Comparison of ENCODE assay signal across 28 cellular contexts in the genomic region with DNA sequence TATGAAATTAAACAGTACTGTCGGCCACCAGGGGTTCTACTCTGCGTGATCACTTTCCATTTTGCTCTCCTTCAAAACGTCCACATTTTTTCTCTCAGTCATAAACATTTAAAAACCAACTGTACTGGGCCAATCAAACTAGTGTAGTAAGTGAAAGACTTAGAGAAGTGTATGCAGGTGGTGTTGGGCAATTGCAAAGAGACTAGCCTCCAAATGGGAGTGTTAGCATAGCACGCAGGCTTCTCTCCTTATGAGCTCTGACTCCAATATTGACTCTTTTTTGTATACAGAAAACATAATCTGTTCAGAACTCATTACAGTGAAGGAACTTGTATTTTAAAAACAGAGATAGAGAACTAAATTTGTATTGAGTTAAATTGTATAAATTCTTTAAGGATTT.
"Had no signal": no experiment of that assay in that cellular context is flagged by ENCODE, and none has a peak within 500 bp of the region (broad histone marks: within the 10 kb centered on the region; RNA-seq: fewer than 3 reads in every experiment).

No MANE protein-coding gene starts in this region.

- H3K36me3 ChIP-seq: brain microvascular endothelial cell, WERI-Rb-1 had no signal

- H3K4me3 ChIP-seq: PC-9 had no signal

- H3K27ac ChIP-seq: brain microvascular endothelial cell, PC-9, WERI-Rb-1 had no signal

- ATAC-seq: activated CD8-positive, alpha-beta memory T cell treated with anti-CD3 and anti-CD28 coated beads, Interleukin-2, amount 10 ng/mL, durations not matched to agents 7 days and 5 days; activated naive CD8-positive, alpha-beta T cell treated with anti-CD3 and anti-CD28 coated beads, Interleukin-2, amount 50 U/mL, for 24 hours had no signal

- DNase-seq: activated CD4-positive, alpha-beta memory T cell treated with anti-CD3 and anti-CD28 coated beads, Interleukin-2, amount 10 ng/mL, durations not matched to agents 7 days and 5 days; activated CD4-positive, alpha-beta T cell treated with anti-CD3 and anti-CD28 coated beads for 1 hour; activated CD4-positive, alpha-beta T cell treated with anti-CD3 and anti-CD28 coated beads for 48 hours; activated CD4-positive, CD25-positive, alpha-beta regulatory T cell; activated CD8-positive, alpha-beta memory T cell treated with anti-CD3 and anti-CD28 coated beads for 24 hours; activated CD8-positive, alpha-beta memory T cell treated with anti-CD3 and anti-CD28 coated beads, Interleukin-2, amount 10 ng/mL, durations not matched to agents 7 days and 5 days; activated CD8-positive, alpha-beta memory T cell treated with anti-CD3 and anti-CD28 coated beads, Interleukin-2, amount 50 U/mL, for 48 hours; activated effector memory CD4-positive, alpha-beta T cell treated with Interleukin-2 at 50 U/mL for 16 hours; activated naive CD4-positive, alpha-beta T cell treated with anti-CD3 and anti-CD28 coated beads, Interleukin-2, amount 10 ng/mL, durations not matched to agents 7 days and 5 days; activated naive CD8-positive, alpha-beta T cell treated with anti-CD3 and anti-CD28 coated beads, Interleukin-2, amount 50 U/mL, for 24 hours; activated T-cell treated with anti-CD3 and anti-CD28 coated beads, Interleukin-2, amount 50 U/mL, for 48 hours; anterior cingulate cortex; brain microvascular endothelial cell; central memory CD4-positive, alpha-beta T cell; Karpas-422; KBM-7; NCI-H1105; NCI-H1436 treated with DMSO at 0.1 percent for 48 hours; NCI-H187 treated with DMSO at 0.1 percent for 48 hours; NCI-H2081 treated with DMSO at 0.1 percent for 48 hours; NCI-H2171 treated with DMSO at 0.1 percent for 48 hours; NCI-H446; NCI-H510A treated with DMSO at 0.1 percent for 48 hours; PC-9; Right ventricle myocardium superior; SW 1271; T1000; WERI-Rb-1 had no signal

- H3K27me3 ChIP-seq: brain microvascular endothelial cell had no signal
